Comparison of ENCODE assay signal across 15 cellular contexts in genomic region chr3:134370611-134371451, GRCh38. TPM values are rescaled to one million over a fixed set of nuclear protein-coding genes. Genes with fewer than 3 reads are reported as not detected.
DNase-seq lines count a peak whose midpoint lies in the region; ATAC-seq and TF ChIP-seq lines count a peak whose summit lies in the region.
"Had no signal": no experiment of that assay in that cellular context is flagged by ENCODE, and none has a peak within 500 bp of the region (broad histone marks: within the 10 kb centered on the region; RNA-seq: fewer than 3 reads in every experiment).

No MANE protein-coding gene starts in this region.

- peaks cover 12% of the 10 kb centered on the region for H3K27me3 Mint-ChIP-seq in neural crest cell (ENCODE audit: low read depth)

- peaks cover 67% of the 10 kb centered on the region for H3K4me1 Mint-ChIP-seq in neural crest cell

- ATAC-seq in heart left ventricle: no peak
- no peak for ATAC-seq in left cardiac atrium
- ATAC-seq: sciatic nerve; stimulated activated naive CD8-positive, alpha-beta T cell treated with anti-CD3 and anti-CD28 coated beads, Interleukin-15, amount 100 ng/mL, for 72 hours had no signal

- no peaks in the 10 kb centered on the region for H3K9me3 ChIP-seq in heart left ventricle
- no peaks in the 10 kb centered on the region for H3K9me3 ChIP-seq in vagina
- H3K9me3 ChIP-seq: BE2C had no signal

- TF ChIP-seq CTCF in heart left ventricle (IDR thresholded peaks at IDR 0.05) (no peak), dorsolateral prefrontal cortex (IDR thresholded peaks at IDR 0.05 in 54 of 56, conservative IDR thresholded peaks at IDR 0.05 in 2 of 56; ENCODE audit: low read depth in 1 of 56, partially characterized antibody in 56 of 56) (no peak), neural crest cell (conservative IDR thresholded peaks at IDR 0.05) (no peak), vagina (IDR thresholded peaks at IDR 0.05) (no peak)

- H3K4me3 ChIP-seq in heart left ventricle: peak overlapping the region in 9 of 12 donors; percentile 16 to 98 (median 79)
- H3K4me3 ChIP-seq in dorsolateral prefrontal cortex: peak overlapping the region in 56 of 59 donors; percentile 7 to 96 (median 84)
- H3K4me3 ChIP-seq in vagina: peak overlapping the region; percentile 64 to 73

- DNase-seq in heart left ventricle (no peak), left cardiac atrium (no peak), dorsolateral prefrontal cortex (peak in 1 of 10 donors; percentile 24), neural crest cell (ENCODE audit: low read depth, low spot score) (no peak), vagina (ENCODE audit: extremely low spot score in 2 of 2) (no peak), GOT3 (lab: John Stamatoyannopoulos, UW) (no peak), RKO (ENCODE audit: low spot score) (no peak), SW 1271 (lab: John Stamatoyannopoulos, UW) (no peak)
- DNase-seq: activated naive CD8-positive, alpha-beta T cell treated with anti-CD3 and anti-CD28 coated beads, Interleukin-2, amount 10 ng/mL, durations not matched to agents 7 days and 5 days; BE2C; NCI-H748 treated with DMSO at 0.1 percent for 48 hours; stimulated activated naive CD8-positive, alpha-beta T cell treated with anti-CD3 and anti-CD28 coated beads, Interleukin-15, amount 100 ng/mL, for 72 hours had no signal

- H3K27ac ChIP-seq in heart left ventricle (peak overlapping the region; percentile 54 to 100 (median 98)), dorsolateral prefrontal cortex (peak overlapping the region; percentile 80 to 100 (median 99)), vagina (peak overlapping the region; percentile 97)
- H3K27ac ChIP-seq: VCaP had no signal

- H3K36me3 ChIP-seq in heart left ventricle (peaks cover 0 to 63% (median 54%) of the 10 kb centered on the region in 9 donors), vagina (peaks cover 0 to 55% of the 10 kb centered on the region in 2 donors)
- H3K36me3 ChIP-seq: BE2C had no signal

- 28 to 44% (median 40%) methylated on average over 25 to 33 of the region's 33 CpGs for WGBS in heart left ventricle, 4 donors

- intact Hi-C loops in heart left ventricle (cut with DNase I): loop anchor here in 5 of 10 donors (5.0 to 10.0 kb wide), 2 partner anchors 91 to 156 kb away; no protein-coding TSS in a partner anchor
- intact Hi-C loops in left cardiac atrium (cut with DNase I): loop anchor here (5.0 to 10.0 kb wide), 3 partner anchors 59 to 104 kb away; no protein-coding TSS in a partner anchor
- intact Hi-C loops in dorsolateral prefrontal cortex (cut with DNase I): loop anchor here (5.0 kb wide), 5 partner anchors 36 to 119 kb away; partner anchors contain the start of genes ANAPC13 (in 1 of the 2), CEP63 (in 1 of the 2) and RYK (in 1 of the 2)
- intact Hi-C loops in vagina (cut with DNase I): loop anchor here (5.0 kb wide), 1 partner anchor 59 kb away; no protein-coding TSS in a partner anchor

- H3K36me3 Mint-ChIP-seq in neural crest cell (ENCODE audit: low read depth): peaks cover 19% of the 10 kb centered on the region
- H3K36me3 Mint-ChIP-seq: activated naive CD8-positive, alpha-beta T cell treated with anti-CD3 and anti-CD28 coated beads, Interleukin-2, amount 10 ng/mL, durations not matched to agents 7 days and 5 days had no signal

- no peak overlapping the region for H3K27ac Mint-ChIP-seq in neural crest cell (ENCODE audit: unreplicated experiment)
- H3K27ac Mint-ChIP-seq: activated naive CD8-positive, alpha-beta T cell treated with anti-CD3 and anti-CD28 coated beads, Interleukin-2, amount 10 ng/mL, durations not matched to agents 7 days and 5 days; IgD-negative memory B cell; stimulated activated naive CD8-positive, alpha-beta T cell treated with anti-CD3 and anti-CD28 coated beads, Interleukin-15, amount 100 ng/mL, for 72 hours had no signal

- H3K9me3 Mint-ChIP-seq in neural crest cell: no peaks in the 10 kb centered on the region
- H3K9me3 Mint-ChIP-seq: activated naive CD8-positive, alpha-beta T cell treated with anti-CD3 and anti-CD28 coated beads, Interleukin-2, amount 10 ng/mL, durations not matched to agents 7 days and 5 days; IgD-negative memory B cell; stimulated activated naive CD8-positive, alpha-beta T cell treated with anti-CD3 and anti-CD28 coated beads, Interleukin-15, amount 100 ng/mL, for 72 hours had no signal

- TF ChIP-seq POLR2A in heart left ventricle (IDR thresholded peaks at IDR 0.05) (no peak), vagina (IDR thresholded peaks at IDR 0.05) (no peak)

- H3K27me3 ChIP-seq in heart left ventricle (peaks cover 0 to 17% (median 0%) of the 10 kb centered on the region in 9 donors), dorsolateral prefrontal cortex (no peaks in the 10 kb centered on the region), vagina (no peaks in the 10 kb centered on the region)

- H3K4me1 ChIP-seq in heart left ventricle (peaks cover 36 to 86% (median 74%) of the 10 kb centered on the region in 12 donors), vagina (peaks cover 85% of the 10 kb centered on the region)
- H3K4me1 ChIP-seq: BE2C had no signal

- peak overlapping the region; percentile 97 for H3K4me3 Mint-ChIP-seq in neural crest cell
- H3K4me3 Mint-ChIP-seq: activated naive CD8-positive, alpha-beta T cell treated with anti-CD3 and anti-CD28 coated beads, Interleukin-2, amount 10 ng/mL, durations not matched to agents 7 days and 5 days; stimulated activated naive CD8-positive, alpha-beta T cell treated with anti-CD3 and anti-CD28 coated beads, Interleukin-15, amount 100 ng/mL, for 72 hours had no signal

RNA-seq across cellular contexts. Expression of gene AMOTL2, which starts 3.4 kb away (rescaled TPM):
- total RNA-seq in heart left ventricle: 100 to 1,000 TPM in 1 of 9 donors, 10 to 100 TPM in 8; 26.0 to 109 (median 50.0) TPM
- 10 to 100 TPM; 19.0 to 36.4 TPM for polyA plus RNA-seq in heart left ventricle
- 10 to 100 TPM; 47.9 to 59.3 TPM for total RNA-seq in left cardiac atrium
- 100 to 1,000 TPM in 24 of 120 experiments, 10 to 100 TPM in 96; 43.1 to 220 (median 75.3) TPM for total RNA-seq in dorsolateral prefrontal cortex
- total RNA-seq in neural crest cell: 55.6 and 59.5 TPM in 2 replicates
- 60.6 TPM for total RNA-seq in vagina
- total RNA-seq: activated naive CD8-positive, alpha-beta T cell treated with anti-CD3 and anti-CD28 coated beads, Interleukin-2, amount 10 ng/mL, durations not matched to agents 7 days and 5 days had no signal
- polyA plus RNA-seq: IgD-negative memory B cell had no signal
